25 cellular contexts compared by ENCODE assay signal in genomic region chrX:129511689-129512088, GRCh38. TPM values are rescaled to one million over a fixed set of nuclear protein-coding genes. Genes with fewer than 3 reads are reported as not detected.
"Had no signal": no experiment of that assay in that cellular context is flagged by ENCODE, and none has a peak within 500 bp of the region (broad histone marks: within the 10 kb centered on the region; RNA-seq: fewer than 3 reads in every experiment).

No MANE protein-coding gene starts in this region.

- H3K4me3 Mint-ChIP-seq: activated CD8-positive, alpha-beta T cell treated with anti-CD3 and anti-CD28 coated beads for 36 hours; activated naive CD4-positive, alpha-beta T cell treated with anti-CD3 and anti-CD28 coated beads, Interleukin-2, amount 50 U/mL, for 24 hours; activated naive CD8-positive, alpha-beta T cell treated with anti-CD3 and anti-CD28 coated beads, Interleukin-2, amount 50 U/mL, for 24 hours; activated T-helper 1 cell treated with anti-CD3 and anti-CD28 coated beads, Interleukin-12 subunit alpha, Interleukin-12 subunit beta, Interleukin-2, Interleukin-4 antibody, amounts not matched to agents 30 ng/mL and 10 ng/mL and 1 ng/mL, durations not matched to agents 14 hours and 24 hours and 36 hours; brain; central memory CD8-positive, alpha-beta T cell had no signal

- H2AFZ ChIP-seq: PC-9 had no signal

- H3K9me3 ChIP-seq: ascending aorta, MG63 had no signal

- H3K4me1 Mint-ChIP-seq: activated naive CD4-positive, alpha-beta T cell treated with anti-CD3 and anti-CD28 coated beads, Interleukin-2, amount 50 U/mL, for 24 hours; central memory CD8-positive, alpha-beta T cell had no signal

- H3K27me3 Mint-ChIP-seq: activated CD8-positive, alpha-beta T cell treated with anti-CD3 and anti-CD28 coated beads for 36 hours; brain had no signal

- H3K9me3 Mint-ChIP-seq: activated CD8-positive, alpha-beta T cell treated with anti-CD3 and anti-CD28 coated beads for 36 hours; activated naive CD4-positive, alpha-beta T cell treated with anti-CD3 and anti-CD28 coated beads, Interleukin-2, amount 50 U/mL, for 24 hours; activated naive CD8-positive, alpha-beta T cell treated with anti-CD3 and anti-CD28 coated beads, Interleukin-2, amount 50 U/mL, for 24 hours; activated T-helper 1 cell treated with anti-CD3 and anti-CD28 coated beads, Interleukin-12 subunit alpha, Interleukin-12 subunit beta, Interleukin-2, Interleukin-4 antibody, amounts not matched to agents 30 ng/mL and 10 ng/mL and 1 ng/mL, durations not matched to agents 14 hours and 24 hours and 36 hours; brain; central memory CD8-positive, alpha-beta T cell had no signal

- ATAC-seq: activated CD4-positive, CD25-positive, alpha-beta regulatory T cell treated with anti-CD3 and anti-CD28 coated beads, Interleukin-2, amount 50 U/mL, for 24 hours; activated CD8-positive, alpha-beta T cell treated with anti-CD3 and anti-CD28 coated beads for 36 hours; activated naive CD8-positive, alpha-beta T cell treated with anti-CD3 and anti-CD28 coated beads, Interleukin-2, amount 50 U/mL, for 24 hours had no signal

- DNase-seq: activated CD4-positive, alpha-beta T cell treated with anti-CD3 and anti-CD28 coated beads for 4 hours; activated CD8-positive, alpha-beta memory T cell treated with anti-CD3 and anti-CD28 coated beads, Interleukin-2, amount 50 U/mL, for 48 hours; activated CD8-positive, alpha-beta T cell treated with anti-CD3 and anti-CD28 coated beads for 36 hours; activated effector memory CD4-positive, alpha-beta T cell treated with Interleukin-2 at 50 U/mL for 16 hours; activated naive CD4-positive, alpha-beta T cell; activated naive CD8-positive, alpha-beta T cell treated with anti-CD3 and anti-CD28 coated beads, Interleukin-2, amount 50 U/mL, for 24 hours; activated T-cell treated with anti-CD3 and anti-CD28 coated beads, Interleukin-2, amount 50 U/mL, for 1 hour; amniotic stem cell; MG63; NCI-H1105 treated with DMSO at 0.1 percent for 48 hours; NCI-H1436 treated with DMSO at 0.1 percent for 48 hours; NCI-H187 treated with DMSO at 0.1 percent for 48 hours; NCI-H2081 treated with DMSO at 0.1 percent for 48 hours; NCI-H446; NCI-H524; PC-9; SHP77 treated with DMSO at 0.1 percent for 48 hours; T-helper 1 cell had no signal

- H3K27ac Mint-ChIP-seq: activated CD8-positive, alpha-beta T cell treated with anti-CD3 and anti-CD28 coated beads for 36 hours; activated naive CD4-positive, alpha-beta T cell treated with anti-CD3 and anti-CD28 coated beads, Interleukin-2, amount 50 U/mL, for 24 hours; activated naive CD8-positive, alpha-beta T cell treated with anti-CD3 and anti-CD28 coated beads, Interleukin-2, amount 50 U/mL, for 24 hours; activated T-helper 1 cell treated with anti-CD3 and anti-CD28 coated beads, Interleukin-12 subunit alpha, Interleukin-12 subunit beta, Interleukin-2, Interleukin-4 antibody, amounts not matched to agents 30 ng/mL and 10 ng/mL and 1 ng/mL, durations not matched to agents 14 hours and 24 hours and 36 hours had no signal

- H3K27me3 ChIP-seq: ascending aorta, MG63 had no signal

- H3K36me3 ChIP-seq: MG63 had no signal

- H3K4me2 ChIP-seq: PC-9 had no signal

- H3K4me1 ChIP-seq: ascending aorta had no signal

- H3K27ac ChIP-seq: ascending aorta, PC-9 had no signal

- H3K4me3 ChIP-seq: ascending aorta, MG63, PC-9 had no signal

RNA-seq across cellular contexts. Expression of gene SMARCA1, which starts 11.6 kb away (rescaled TPM):
- total RNA-seq: activated T-helper 1 cell treated with anti-CD3 and anti-CD28 coated beads, Interleukin-12 subunit alpha, Interleukin-12 subunit beta, Interleukin-2, Interleukin-4 antibody, amounts not matched to agents 30 ng/mL and 10 ng/mL and 1 ng/mL, durations not matched to agents 14 hours and 24 hours and 36 hours; T-helper 2 cell treated with Interferon-gamma antibody and Interleukin-4, amounts not matched to agents 100 ng/mL and 5 ng/mL, for 36 hours had no signal
